9 cellular contexts compared by ENCODE assay signal in the genomic region with DNA sequence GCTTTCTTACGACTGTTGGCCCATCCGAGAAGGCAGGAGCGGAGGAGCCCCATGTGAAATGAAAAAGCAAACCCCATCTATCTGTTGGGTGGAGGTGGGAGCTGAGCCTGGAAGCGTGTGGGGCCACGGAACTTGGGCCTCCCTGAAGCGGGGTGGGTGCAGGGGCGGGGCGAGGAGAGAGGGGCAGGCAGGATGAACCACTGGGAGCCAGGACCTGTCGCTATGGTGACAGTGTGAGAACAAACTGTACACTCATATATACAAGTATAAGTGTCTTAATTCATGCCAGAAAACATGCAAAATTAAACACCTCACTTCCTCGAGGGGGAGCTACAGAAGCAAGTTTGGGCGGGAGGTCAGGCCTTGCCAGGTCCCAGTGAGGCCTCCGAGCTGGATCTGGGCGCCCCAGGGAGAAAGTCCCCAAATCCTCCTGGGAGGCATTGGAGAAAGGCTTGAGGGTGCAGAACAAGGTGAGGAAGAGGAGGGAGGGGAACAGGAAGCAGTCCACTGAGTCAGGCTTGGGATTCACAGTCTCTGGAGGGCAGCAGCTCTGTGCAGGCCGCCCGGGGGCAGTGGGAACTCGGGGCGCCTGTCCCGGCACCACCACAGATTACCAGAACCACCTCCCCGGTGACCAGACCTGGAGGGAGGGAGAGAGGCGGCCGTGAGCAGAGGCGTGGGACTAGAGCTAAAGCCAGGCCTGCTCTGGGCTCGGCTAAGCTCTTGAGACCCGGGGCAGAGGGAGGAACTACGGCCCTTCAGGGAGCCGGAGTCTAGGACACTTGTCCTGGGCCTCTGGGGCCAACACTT. TPM values are rescaled to one million over a fixed set of nuclear protein-coding genes. Genes with fewer than 3 reads are reported as not detected.
DNase-seq lines count a peak whose midpoint lies in the region; ATAC-seq and TF ChIP-seq lines count a peak whose summit lies in the region.
"Had no signal": no experiment of that assay in that cellular context is flagged by ENCODE, and none has a peak within 500 bp of the region (broad histone marks: within the 10 kb centered on the region; RNA-seq: fewer than 3 reads in every experiment).

No MANE protein-coding gene starts in this region.

- H3K9ac ChIP-seq in mammary epithelial cell (ENCODE audit: insufficient read depth, low read length) (no peak overlapping the region), mesenchymal stem cell (ENCODE audit: low read length) (no peak overlapping the region)

- peak overlapping the region in 1 of 2 experiments; percentile 58 for H3K4ac ChIP-seq in mesenchymal stem cell (ENCODE audit: low read depth in 1 of 2, low read length in 2 of 2)

- no peaks in the 10 kb centered on the region for H3K27me3 ChIP-seq in BJ (ENCODE audit: control insufficient read depth, insufficient read depth, low read length)
- H3K27me3 ChIP-seq in mammary epithelial cell (ENCODE audit: insufficient read depth, low read length) = no peaks in the 10 kb centered on the region
- H3K27me3 ChIP-seq in mesenchymal stem cell (ENCODE audit: control insufficient read depth in 1 of 2, insufficient read depth in 1 of 2, low read length in 2 of 2) = peaks cover 0 to 18% of the 10 kb centered on the region in 2 experiments

- ATAC-seq in HG03175 (IDR thresholded peaks at IDR 0.05; ENCODE audit: unreplicated experiment) = no peak

- POLR2A ChIA-PET in BJ (lab: Charles Lee) = no interaction called here

- H3K27ac ChIP-seq in mammary epithelial cell (ENCODE audit: insufficient read depth, low read depth, low read length) (no peak overlapping the region), mesenchymal stem cell (ENCODE audit: low read length, poor library complexity, severe bottlenecking) (no peak overlapping the region)

- no peaks in the 10 kb centered on the region for H3K79me2 ChIP-seq in mammary epithelial cell (ENCODE audit: insufficient read depth, low read length)

- in situ Hi-C loops in mammary epithelial cell (cut with MboI; ENCODE audit: low sequenced_read_pairs in 2 of 2) = no loop called here

- H2BK5ac ChIP-seq in mesenchymal stem cell (ENCODE audit: low read depth, low read length, poor library complexity, severe bottlenecking) = no peak overlapping the region

- CTCF ChIA-PET in BJ (lab: Yijun Ruan, JAX) = interaction anchor here (0.7 to 24.4 kb wide), 10 partner anchors 8 to 164 kb away, joined by 3 to 416 read pairs (median 4); no protein-coding TSS in a partner anchor
- CTCF ChIA-PET in mammary epithelial cell (lab: Charles Lee; ENCODE audit: low non-redundant PET) = interaction anchor here (0.6 to 1.2 kb wide), 3 partner anchors 18 to 420 kb away, joined by 5 to 21 read pairs (median 12); no protein-coding TSS in a partner anchor

- no peaks in the 10 kb centered on the region for H3K4me1 ChIP-seq in mammary epithelial cell (ENCODE audit: insufficient read depth, low read length)
- peaks cover 11% of the 10 kb centered on the region for H3K4me1 ChIP-seq in mesenchymal stem cell (ENCODE audit: control insufficient read depth, insufficient read depth, low read depth, low read length)

- dilution Hi-C loops in mammary epithelial cell (cut with HindIII; ENCODE audit: low sequenced_read_pairs) = loop anchor here (5.0 kb wide), 1 partner anchor 97 kb away; no protein-coding TSS in a partner anchor

- H3K4me2 ChIP-seq in mammary epithelial cell (ENCODE audit: insufficient read depth, low read depth, low read length) (no peak overlapping the region), mesenchymal stem cell (ENCODE audit: low read length, poor library complexity, severe bottlenecking) (no peak overlapping the region)

- 67% methylated on average over 8 of the region's 26 CpGs for WGBS in mammary epithelial cell (ENCODE audit: low coverage, missing lambda C conversion rate)
- WGBS in mesenchymal stem cell = 90% methylated on average over 22 of the region's 26 CpGs

- H3K14ac ChIP-seq in mesenchymal stem cell (ENCODE audit: low read length in 2 of 2) = no peak overlapping the region

- H3K36me3 ChIP-seq in BJ (ENCODE audit: control insufficient read depth, insufficient read depth, low read length) (no peaks in the 10 kb centered on the region), mammary epithelial cell (ENCODE audit: insufficient read depth, low read length) (no peaks in the 10 kb centered on the region), mesenchymal stem cell (ENCODE audit: control insufficient read depth in 1 of 2, insufficient read depth in 2 of 2, low read depth in 1 of 2, low read length in 2 of 2) (peaks cover 0 to 16% of the 10 kb centered on the region in 2 experiments)

- no peak overlapping the region for H4K8ac ChIP-seq in mesenchymal stem cell (ENCODE audit: low read length)

- H3K79me1 ChIP-seq in mesenchymal stem cell (replicated peaks; ENCODE audit: low read length, poor library complexity, severe bottlenecking) = no peaks in the 10 kb centered on the region

- intact Hi-C loops in mammary epithelial cell (cut with micrococcal nuclease) = loop anchor here (2.0 kb wide), 1 partner anchor 70 kb away; no protein-coding TSS in a partner anchor

- BruUV-seq in mammary epithelial cell (replicated peaks; lab: Mats Ljungman, UMichigan) = no TSS peak

- H3K4me3 ChIP-seq in BJ (ENCODE audit: low read depth, low read length) (no peak overlapping the region), mammary epithelial cell (replicated peaks in 1 of 3; ENCODE audit: insufficient read depth in 1 of 3, low read depth in 2 of 3, low read length in 3 of 3) (no peak overlapping the region), mesenchymal stem cell (ENCODE audit: insufficient read depth in 1 of 2, low read depth in 1 of 2, low read length in 2 of 2) (no peak overlapping the region)

- H4K20me1 ChIP-seq in mammary epithelial cell (ENCODE audit: insufficient read depth, low read length) = no peaks in the 10 kb centered on the region

- no peak overlapping the region for H2AK5ac ChIP-seq in mesenchymal stem cell (ENCODE audit: low read length, severe bottlenecking)

- no peaks in the 10 kb centered on the region for H3K9me3 ChIP-seq in mammary epithelial cell (replicated peaks; ENCODE audit: insufficient read depth, low read length)
- H3K9me3 ChIP-seq in mesenchymal stem cell (ENCODE audit: control insufficient read depth, low read length) = no peaks in the 10 kb centered on the region

- DNase-seq in BJ (ENCODE audit: low read depth) = no peak
- peak; percentile 24 for DNase-seq in LHCN-M2 (ENCODE audit: low read depth)
- DNase-seq in mammary epithelial cell = peak; percentile 50
- DNase-seq in mesenchymal stem cell = peak; percentile 70
- no peak for DNase-seq in epidermal melanocyte (ENCODE audit: insufficient read length, low spot score)
- DNase-seq in activated CD4-positive, alpha-beta T cell treated with anti-CD3 and anti-CD28 coated beads, Interleukin-2, amount 50 U/mL, for 4 hours = no peak
- DNase-seq in activated CD4-positive, alpha-beta T cell treated with anti-CD3 and anti-CD28 coated beads for 48 hours = no peak
- DNase-seq: activated B cell treated with CpG ODN at 0.5 μM for 24 hours had no signal

- H2BK12ac ChIP-seq in mesenchymal stem cell (ENCODE audit: low read length in 2 of 2) = no peak overlapping the region

- H4K91ac ChIP-seq in mesenchymal stem cell (ENCODE audit: low read length) = no peak overlapping the region

- no peak overlapping the region for H3K18ac ChIP-seq in mesenchymal stem cell (ENCODE audit: low read depth in 1 of 2, low read length in 2 of 2)

- H2AFZ ChIP-seq in mammary epithelial cell (ENCODE audit: low read depth, low read length) (no peak overlapping the region), mesenchymal stem cell (ENCODE audit: low read depth, low read length) (no peak overlapping the region)

- H3K23ac ChIP-seq in mesenchymal stem cell (ENCODE audit: low read length in 2 of 2) = no peak overlapping the region

- H2BK120ac ChIP-seq in mesenchymal stem cell (ENCODE audit: low read depth, low read length) = no peak overlapping the region

- TF ChIP-seq CTCF in BJ (IDR thresholded peaks at IDR 0.05; ENCODE audit: insufficient read depth, low read depth, low read length) (peak; percentile 39; the same call in 1 of the 2 replicates), mammary epithelial cell (conservative IDR thresholded peaks at IDR 0.05 in 1 of 2, IDR thresholded peaks at IDR 0.05 in 1 of 2; ENCODE audit: extremely low read depth in 1 of 2, insufficient read depth in 1 of 2, low read depth in 1 of 2, low read length in 2 of 2) (peak in 1 of 2 donors; percentile 31)

- H2BK15ac ChIP-seq in mesenchymal stem cell (ENCODE audit: low read depth, poor library complexity, severe bottlenecking) = no peak overlapping the region

RNA-seq across cellular contexts. Expression of a gene that starts 34.8 kb away (rescaled TPM):
- polyA plus RNA-seq in BJ (2011; rRNA removed) (0.45 and 0.67 TPM in 2 replicates), mammary epithelial cell (0.03 TPM)
- polyA minus RNA-seq in BJ (2011; rRNA and poly(A)+ RNA removed) = 0.33 and 0.77 TPM in 2 replicates
- total RNA-seq in LHCN-M2 (2014; rRNA removed) (not detected in 2 replicates), mammary epithelial cell (not detected)
- polyA plus RNA-seq in LHCN-M2 (2012) = 0.22 TPM
- polyA minus RNA-seq in mammary epithelial cell = not detected
- 23.8 TPM for polyA plus RNA-seq in mesenchymal stem cell (2013, experiment 1 of 2)
- polyA plus RNA-seq in mesenchymal stem cell (2013, experiment 2 of 2) = 24.0 TPM

Comparison
In these comparisons a context has a peak if more than half of its experiments do, and no peak if none do; other contexts are left out.
1. DNase-seq: peak in LHCN-M2 (single experiment), mammary epithelial cell (single experiment) and mesenchymal stem cell (single experiment); none in BJ (single experiment), epidermal melanocyte (single experiment), activated CD4-positive, alpha-beta T cell treated with anti-CD3 and anti-CD28 coated beads, Interleukin-2, amount 50 U/mL, for 4 hours (0 of 2) and activated CD4-positive, alpha-beta T cell treated with anti-CD3 and anti-CD28 coated beads for 48 hours (single experiment).